Comparison of ENCODE assay signal across 8 cellular contexts in genomic region chr3:156151824-156152428, GRCh38. TPM values are rescaled to one million over a fixed set of nuclear protein-coding genes. Genes with fewer than 3 reads are reported as not detected.
DNase-seq lines count a peak whose midpoint lies in the region; ATAC-seq and TF ChIP-seq lines count a peak whose summit lies in the region.

No MANE protein-coding gene starts in this region.

- intact Hi-C loops in activated CD4-positive, alpha-beta T cell treated with anti-CD3 and anti-CD28 coated beads, Interleukin-2, amount 10 ng/mL, durations not matched to agents 24 days and 14 days (cut with micrococcal nuclease): loop anchor here (1.0 to 10.0 kb wide), 3 partner anchors 230 to 929 kb away; no protein-coding TSS in a partner anchor

- H3K4me1 Mint-ChIP-seq in activated CD4-positive, alpha-beta T cell treated with anti-CD3 and anti-CD28 coated beads, Interleukin-2, amount 10 ng/mL, durations not matched to agents 24 days and 14 days: peaks cover 6% of the 10 kb centered on the region

- no peak overlapping the region for H3K4me3 Mint-ChIP-seq in activated CD4-positive, alpha-beta T cell treated with anti-CD3 and anti-CD28 coated beads, Interleukin-2, amount 10 ng/mL, durations not matched to agents 24 days and 14 days

- no peak overlapping the region for H3K27ac Mint-ChIP-seq in activated CD4-positive, alpha-beta T cell treated with anti-CD3 and anti-CD28 coated beads, Interleukin-2, amount 10 ng/mL, durations not matched to agents 24 days and 14 days

- DNase-seq in NCI-H345 treated with DMSO at 0.1 percent for 48 hours (lab: John Stamatoyannopoulos, UW; ENCODE audit: unreplicated experiment) (peak; percentile 18), dermis microvascular lymphatic vessel endothelial cell (ENCODE audit: low read depth in 2 of 2) (peak; percentile 69 to 80), lung microvascular endothelial cell (ENCODE audit: low read depth in 2 of 2) (peak; percentile 89 to 92)
- DNase-seq in activated CD4-positive, alpha-beta T cell treated with anti-CD3 and anti-CD28 coated beads, Interleukin-2, amount 10 ng/mL, durations not matched to agents 24 days and 14 days: peak; percentile 84
- peak; percentile 10 for DNase-seq in stimulated activated CD8-positive, alpha-beta memory T cell treated with anti-CD3 and anti-CD28 coated beads, Interleukin-15, amount 100 ng/mL, for 1 hour (ENCODE audit: low read depth)

- TF ChIP-seq CTCF in GM12873 (IDR thresholded peaks at IDR 0.05; ENCODE audit: insufficient read depth, low read depth, low read length, missing control alignments): peak; percentile 91

- no peaks in the 10 kb centered on the region for H3K9me3 Mint-ChIP-seq in activated CD4-positive, alpha-beta T cell treated with anti-CD3 and anti-CD28 coated beads, Interleukin-2, amount 10 ng/mL, durations not matched to agents 24 days and 14 days

- no peaks in the 10 kb centered on the region for H3K36me3 Mint-ChIP-seq in activated CD4-positive, alpha-beta T cell treated with anti-CD3 and anti-CD28 coated beads, Interleukin-2, amount 10 ng/mL, durations not matched to agents 24 days and 14 days (ENCODE audit: low read depth)

- ATAC-seq in HG02973 (IDR thresholded peaks at IDR 0.05; ENCODE audit: unreplicated experiment) (peak; percentile 74), HG03571 (IDR thresholded peaks at IDR 0.05; ENCODE audit: unreplicated experiment) (no peak)

- peaks cover 18% of the 10 kb centered on the region for H3K27me3 Mint-ChIP-seq in activated CD4-positive, alpha-beta T cell treated with anti-CD3 and anti-CD28 coated beads, Interleukin-2, amount 10 ng/mL, durations not matched to agents 24 days and 14 days

RNA-seq across cellular contexts. Expression of gene KCNAB1, which starts 31.5 kb away (rescaled TPM):
- total RNA-seq in activated CD4-positive, alpha-beta T cell treated with anti-CD3 and anti-CD28 coated beads, Interleukin-2, amount 10 ng/mL, durations not matched to agents 24 days and 14 days: not detected in 2 replicates
- under 0.01 and 1.6 TPM in 2 replicates for total RNA-seq in dermis microvascular lymphatic vessel endothelial cell
- total RNA-seq in lung microvascular endothelial cell: 0.65 and 2.0 TPM in 2 replicates

Comparison
In these comparisons a context has a peak if more than half of its experiments do, and no peak if none do; other contexts are left out.
1. DNase-seq: peak in every context shown above with its lines; median percentile 90 in lung microvascular endothelial cell; 84 in activated CD4-positive, alpha-beta T cell treated with anti-CD3 and anti-CD28 coated beads, Interleukin-2, amount 10 ng/mL, durations not matched to agents 24 days and 14 days; 74 in dermis microvascular lymphatic vessel endothelial cell; 18 in NCI-H345 treated with DMSO at 0.1 percent for 48 hours; 10 in stimulated activated CD8-positive, alpha-beta memory T cell treated with anti-CD3 and anti-CD28 coated beads, Interleukin-15, amount 100 ng/mL, for 1 hour.